In genomic region chr7:34162676-34163075, GRCh38 we compare ENCODE assay signal across 20 cellular contexts.
"Had no signal": no experiment of that assay in that cellular context is flagged by ENCODE, and none has a peak within 500 bp of the region (broad histone marks: within the 10 kb centered on the region; RNA-seq: fewer than 3 reads in every experiment).

No MANE protein-coding gene starts in this region.

- H3K27me3 ChIP-seq: esophagus muscularis mucosa, gastroesophageal sphincter, heart left ventricle, left lung, tibial artery had no signal

- H3K4me3 ChIP-seq: esophagus muscularis mucosa, gastroesophageal sphincter, heart left ventricle, left lung, tibial artery had no signal

- H3K36me3 ChIP-seq: esophagus muscularis mucosa, gastroesophageal sphincter, heart left ventricle, left lung, tibial artery, WERI-Rb-1 had no signal

- ATAC-seq: activated T-cell treated with anti-CD3 and anti-CD28 coated beads, Interleukin-2, amount 50 U/mL, for 72 hours; gastroesophageal sphincter; heart left ventricle; left lung; natural killer cell treated with Interleukin-12 subunit alpha and Interleukin-12 subunit beta and Interleukin-15 and Interleukin-18, amount 100 ng/mL, for 72 hours had no signal

- DNase-seq: activated CD4-positive, alpha-beta T cell treated with anti-CD3 and anti-CD28 coated beads, Interleukin-2, amount 50 U/mL, for 4 hours; activated effector memory CD4-positive, alpha-beta T cell treated with anti-CD3 and anti-CD28 coated beads, Interleukin-2, amount 50 U/mL, for 16 hours; activated naive CD4-positive, alpha-beta T cell treated with anti-CD3 and anti-CD28 coated beads, Interleukin-2, amount 50 U/mL, for 16 hours; activated T-cell treated with anti-CD3 and anti-CD28 coated beads, Interleukin-2, amount 50 U/mL, for 72 hours; effector CD8-positive, alpha-beta T cell; heart left ventricle; left lung; nucleus accumbens; stimulated activated CD4-positive, alpha-beta T cell treated with anti-CD3 and anti-CD28 coated beads, Interleukin-12 subunit alpha, Interleukin-12 subunit beta, amount 100 ng/mL, for 4 hours; stimulated activated CD4-positive, alpha-beta T cell treated with anti-CD3 and anti-CD28 coated beads, Interleukin-1b, Interleukin-23, amount 100 ng/mL, for 48 hours; stimulated activated naive CD4-positive, alpha-beta T cell treated with Interleukin-2 at 50 U/mL for 16 hours; substantia nigra; tibial artery; WERI-Rb-1 had no signal

- H3K27ac Mint-ChIP-seq: activated T-cell treated with anti-CD3 and anti-CD28 coated beads, Interleukin-2, amount 50 U/mL, for 72 hours; dendritic cell treated with granulocyte-macrophage colony-stimulating factor and Interleukin-4, amounts not matched to agents 40 ng/mL and 50 ng/mL, for 4 days; mesothelial cell of epicardium; natural killer cell treated with Interleukin-12 subunit alpha and Interleukin-12 subunit beta and Interleukin-15 and Interleukin-18, amount 100 ng/mL, for 72 hours had no signal

- H3K36me3 Mint-ChIP-seq: mesothelial cell of epicardium; natural killer cell treated with Interleukin-12 subunit alpha and Interleukin-12 subunit beta and Interleukin-15 and Interleukin-18, amount 100 ng/mL, for 72 hours had no signal

- H3K9me3 ChIP-seq: esophagus muscularis mucosa, gastroesophageal sphincter, left lung, tibial artery had no signal

- H3K4me1 Mint-ChIP-seq: mesothelial cell of epicardium had no signal

- H3K4me3 Mint-ChIP-seq: activated T-cell treated with anti-CD3 and anti-CD28 coated beads, Interleukin-2, amount 50 U/mL, for 72 hours; dendritic cell treated with granulocyte-macrophage colony-stimulating factor and Interleukin-4, amounts not matched to agents 40 ng/mL and 50 ng/mL, for 4 days; mesothelial cell of epicardium; natural killer cell treated with Interleukin-12 subunit alpha and Interleukin-12 subunit beta and Interleukin-15 and Interleukin-18, amount 100 ng/mL, for 72 hours had no signal

- H3K4me1 ChIP-seq: left lung had no signal

- H3K27ac ChIP-seq: esophagus muscularis mucosa, gastroesophageal sphincter, heart left ventricle, left lung, tibial artery, WERI-Rb-1 had no signal

- H3K27me3 Mint-ChIP-seq: dendritic cell treated with granulocyte-macrophage colony-stimulating factor and Interleukin-4, amounts not matched to agents 40 ng/mL and 50 ng/mL, for 4 days; natural killer cell treated with Interleukin-12 subunit alpha and Interleukin-12 subunit beta and Interleukin-15 and Interleukin-18, amount 100 ng/mL, for 72 hours had no signal

- FAIRE-seq: endothelial cell of umbilical vein had no signal

- H3K9me3 Mint-ChIP-seq: mesothelial cell of epicardium; natural killer cell treated with Interleukin-12 subunit alpha and Interleukin-12 subunit beta and Interleukin-15 and Interleukin-18, amount 100 ng/mL, for 72 hours had no signal
